Comparison of ENCODE assay signal across 2 cellular contexts in genomic region chr9:35904338-35904737, GRCh38.
TF ChIP-seq lines count a peak whose summit lies in the region.

No MANE protein-coding gene starts in this region.

TF ChIP-seq in A549, 52 proteins besides CTCF, POLR2A, EP300 and RAD21:
- TF ChIP-seq MAZ (IDR thresholded peaks at IDR 0.05; ENCODE audit: borderline replicate concordance, low read depth, low read length), result no peak
- no peak for TF ChIP-seq ESRRA (IDR thresholded peaks at IDR 0.05; ENCODE audit: borderline replicate concordance, low read length)
- TF ChIP-seq RARB (CRISPR knock-in tag; IDR thresholded peaks at IDR 0.05), result no peak
- no peak for TF ChIP-seq TFCP2L1 (CRISPR knock-in tag; IDR thresholded peaks at IDR 0.05)
- no peak for TF ChIP-seq BCL3 (IDR thresholded peaks at IDR 0.05)
- no peak for TF ChIP-seq ZFP36 (IDR thresholded peaks at IDR 0.05; ENCODE audit: borderline replicate concordance, partially characterized antibody)
- no peak for TF ChIP-seq JUNB (IDR thresholded peaks at IDR 0.05)
- TF ChIP-seq SMC3 (IDR thresholded peaks at IDR 0.05), result no peak
- no peak for TF ChIP-seq GATA3 (IDR thresholded peaks at IDR 0.05; ENCODE audit: borderline replicate concordance)
- no peak for TF ChIP-seq SREBF2 (IDR thresholded peaks at IDR 0.05)
- TF ChIP-seq PHF8 (IDR thresholded peaks at IDR 0.05; ENCODE audit: borderline replicate concordance, low read depth), result no peak

TF ChIP-seq in SK-N-SH, 30 proteins besides CTCF, POLR2A, EP300 and RAD21:
- TF ChIP-seq ELF1 (IDR thresholded peaks at IDR 0.05) (no peak), FOXJ3 (CRISPR knock-in tag; IDR thresholded peaks at IDR 0.05) (no peak), IRF3 (IDR thresholded peaks at IDR 0.05; ENCODE audit: low read depth, low read length) (no peak), NRF1 (IDR thresholded peaks at IDR 0.05; ENCODE audit: low read depth, low read length) (no peak), USF2 (IDR thresholded peaks at IDR 0.05; ENCODE audit: borderline replicate concordance, low read depth, low read length) (no peak), RCOR1 (IDR thresholded peaks at IDR 0.05; ENCODE audit: low read length) (no peak), POLR2AphosphoS5 (IDR thresholded peaks at IDR 0.05; ENCODE audit: low read depth, low read length) (no peak), TCF12 (IDR thresholded peaks at IDR 0.05) (no peak), SIN3A (IDR thresholded peaks at IDR 0.05; ENCODE audit: borderline replicate concordance, low read depth, low read length) (no peak), SMC3 (IDR thresholded peaks at IDR 0.05; ENCODE audit: low read depth, low read length) (no peak), MEF2A (IDR thresholded peaks at IDR 0.05; ENCODE audit: borderline replicate concordance, low read depth) (no peak), JUND (IDR thresholded peaks at IDR 0.05) (no peak), TAF1 (IDR thresholded peaks at IDR 0.05; ENCODE audit: borderline replicate concordance, low read depth, low read length) (no peak), RXRA (IDR thresholded peaks at IDR 0.05; ENCODE audit: borderline replicate concordance, low read depth) (no peak), MAX (IDR thresholded peaks at IDR 0.05; ENCODE audit: low read depth) (no peak), MXI1 (IDR thresholded peaks at IDR 0.05; ENCODE audit: low read depth, low read length) (no peak), RFX5 (IDR thresholded peaks at IDR 0.05; ENCODE audit: low read length) (no peak), GATA2 (CRISPR knock-in tag; IDR thresholded peaks at IDR 0.05) (no peak)
